ENCODE assay signal across 13 cellular contexts in genomic region chr5:11903121-11903613, GRCh38. TPM values are rescaled to one million over a fixed set of nuclear protein-coding genes. Genes with fewer than 3 reads are reported as not detected.
DNase-seq lines count a peak whose midpoint lies in the region; ATAC-seq and TF ChIP-seq lines count a peak whose summit lies in the region.
"Had no signal": no experiment of that assay in that cellular context is flagged by ENCODE, and none has a peak within 500 bp of the region (broad histone marks: within the 10 kb centered on the region; RNA-seq: fewer than 3 reads in every experiment).

No MANE protein-coding gene starts in this region.

- peak; percentile 8 for ATAC-seq in stimulated activated effector memory CD8-positive, alpha-beta T cell treated with anti-CD3 and anti-CD28 coated beads, Interleukin-12 subunit alpha, Interleukin-12 subunit beta, amount 100 ng/mL, for 72 hours
- ATAC-seq in gastrocnemius medialis (no peak), GM21447 (IDR thresholded peaks at IDR 0.05; ENCODE audit: unreplicated experiment) (no peak)
- ATAC-seq: GM12878 had no signal

- no peaks in the 10 kb centered on the region for H3K9me3 Mint-ChIP-seq in stimulated activated effector memory CD8-positive, alpha-beta T cell treated with anti-CD3 and anti-CD28 coated beads, Interleukin-12 subunit alpha, Interleukin-12 subunit beta, amount 100 ng/mL, for 72 hours
- H3K9me3 Mint-ChIP-seq: activated naive CD4-positive, alpha-beta T cell treated with anti-CD3 and anti-CD28 coated beads, Interleukin-2, amount 10 ng/mL, durations not matched to agents 7 days and 5 days had no signal

- H3K27me3 ChIP-seq in iPS-18a (ENCODE audit: control insufficient read depth, insufficient read depth, low read length) (peaks cover 41% of the 10 kb centered on the region), gastrocnemius medialis (peaks cover 7 to 29% (median 26%) of the 10 kb centered on the region in 3 donors)

- intact Hi-C loops in gastrocnemius medialis (cut with DNase I; ENCODE audit: low total_unique reads), result no loop called here

- TF ChIP-seq POLR2A in gastrocnemius medialis (IDR thresholded peaks at IDR 0.05), result no peak

- H3K4me3 ChIP-seq in iPS-18a (ENCODE audit: low read length) (peak overlapping the region; percentile 72), gastrocnemius medialis (no peak overlapping the region)
- H3K4me3 ChIP-seq: GM12878 had no signal

- TF ChIP-seq CTCF in gastrocnemius medialis (IDR thresholded peaks at IDR 0.05 in 4 of 5, conservative IDR thresholded peaks at IDR 0.05 in 1 of 5), result no peak

- H3K9ac ChIP-seq in iPS-18a (ENCODE audit: low read length), result peak overlapping the region; percentile 36

- H3K36me3 Mint-ChIP-seq in stimulated activated effector memory CD8-positive, alpha-beta T cell treated with anti-CD3 and anti-CD28 coated beads, Interleukin-12 subunit alpha, Interleukin-12 subunit beta, amount 100 ng/mL, for 72 hours, result no peaks in the 10 kb centered on the region
- H3K36me3 Mint-ChIP-seq: activated naive CD4-positive, alpha-beta T cell treated with anti-CD3 and anti-CD28 coated beads, Interleukin-2, amount 10 ng/mL, durations not matched to agents 7 days and 5 days had no signal

- no peak overlapping the region for H3K27ac Mint-ChIP-seq in stimulated activated effector memory CD8-positive, alpha-beta T cell treated with anti-CD3 and anti-CD28 coated beads, Interleukin-12 subunit alpha, Interleukin-12 subunit beta, amount 100 ng/mL, for 72 hours
- H3K27ac Mint-ChIP-seq: activated naive CD4-positive, alpha-beta T cell treated with anti-CD3 and anti-CD28 coated beads, Interleukin-2, amount 10 ng/mL, durations not matched to agents 7 days and 5 days had no signal

- H3K36me3 ChIP-seq in iPS-18a (ENCODE audit: control insufficient read depth, low read depth, low read length) (no peaks in the 10 kb centered on the region), gastrocnemius medialis (no peaks in the 10 kb centered on the region)

- H3K9me3 ChIP-seq in iPS-18a (ENCODE audit: control insufficient read depth, low read depth, low read length) (no peaks in the 10 kb centered on the region), gastrocnemius medialis (no peaks in the 10 kb centered on the region)

- H3K4me1 ChIP-seq in iPS-18a (ENCODE audit: control insufficient read depth, low read depth, low read length) (peaks cover 14% of the 10 kb centered on the region), gastrocnemius medialis (no peaks in the 10 kb centered on the region)

- in situ Hi-C loops in gastrocnemius medialis (cut with MboI; ENCODE audit: low sequenced_read_pairs in 4 of 4), result no loop called here

- H3K4me3 Mint-ChIP-seq in stimulated activated effector memory CD8-positive, alpha-beta T cell treated with anti-CD3 and anti-CD28 coated beads, Interleukin-12 subunit alpha, Interleukin-12 subunit beta, amount 100 ng/mL, for 72 hours, result no peak overlapping the region
- H3K4me3 Mint-ChIP-seq: activated naive CD4-positive, alpha-beta T cell treated with anti-CD3 and anti-CD28 coated beads, Interleukin-2, amount 10 ng/mL, durations not matched to agents 7 days and 5 days had no signal

- H3K4me1 Mint-ChIP-seq in stimulated activated effector memory CD8-positive, alpha-beta T cell treated with anti-CD3 and anti-CD28 coated beads, Interleukin-12 subunit alpha, Interleukin-12 subunit beta, amount 100 ng/mL, for 72 hours, result peaks cover 6% of the 10 kb centered on the region

- DNase-seq in DMS53 (lab: John Stamatoyannopoulos, UW) (peak; percentile 59), DMS53 treated with DMSO at 0.1 percent for 48 hours (lab: John Stamatoyannopoulos, UW; ENCODE audit: unreplicated experiment) (no peak), gastrocnemius medialis (no peak), NCI-H2196 (lab: John Stamatoyannopoulos, UW; ENCODE audit: unreplicated experiment) (no peak)
- DNase-seq in stimulated activated effector memory CD8-positive, alpha-beta T cell treated with anti-CD3 and anti-CD28 coated beads, Interleukin-12 subunit alpha, Interleukin-12 subunit beta, amount 100 ng/mL, for 72 hours (ENCODE audit: low spot score in 2 of 2), result no peak
- DNase-seq: SW 1271 had no signal

- peak overlapping the region; percentile 82 for H3K27ac ChIP-seq in angular gyrus (ENCODE audit: low read depth, low read length)
- no peak overlapping the region for H3K27ac ChIP-seq in iPS-18a (ENCODE audit: low read length)
- H3K27ac ChIP-seq in gastrocnemius medialis, result no peak overlapping the region

RNA-seq across cellular contexts. Expression of gene CTNND2, which starts 1.1 kb away (rescaled TPM):
- under 1 TPM in 1 of 4 donors, not detected in 3; 0.04 TPM for total RNA-seq in gastrocnemius medialis
- total RNA-seq: A172, GM12878, LHCN-M2 had no signal
